In genomic region chr1:70090875-70091274, GRCh38 we compare ENCODE assay signal across 18 cellular contexts.
DNase-seq lines count a peak whose midpoint lies in the region; TF ChIP-seq lines count a peak whose summit lies in the region.
"Had no signal": no experiment of that assay in that cellular context is flagged by ENCODE, and none has a peak within 500 bp of the region (broad histone marks: within the 10 kb centered on the region; RNA-seq: fewer than 3 reads in every experiment).

No MANE protein-coding gene starts in this region.

- CTCF ChIA-PET in mammary epithelial cell (lab: Charles Lee; ENCODE audit: low non-redundant PET) = no interaction called here

- in situ Hi-C loops in mammary epithelial cell (cut with MboI; ENCODE audit: low sequenced_read_pairs in 2 of 2) = no loop called here

- H2AFZ ChIP-seq in mammary epithelial cell (ENCODE audit: low read depth, low read length) = peak overlapping the region; percentile 69

- no peaks in the 10 kb centered on the region for H4K20me1 ChIP-seq in mammary epithelial cell (ENCODE audit: insufficient read depth, low read length)

- H3K4me2 ChIP-seq in mammary epithelial cell (ENCODE audit: insufficient read depth, low read depth, low read length) = peak overlapping the region; percentile 35

- H3K4me3 ChIP-seq in MG63 (no peak overlapping the region), mammary epithelial cell (replicated peaks in 1 of 3; ENCODE audit: insufficient read depth in 1 of 3, low read depth in 2 of 3, low read length in 3 of 3) (no peak overlapping the region)
- H3K4me3 ChIP-seq: GM12878, tibial nerve had no signal

- H3K4me1 ChIP-seq in mammary epithelial cell (ENCODE audit: insufficient read depth, low read length) = peaks cover 5% of the 10 kb centered on the region
- H3K4me1 ChIP-seq: tibial nerve had no signal

- no peaks in the 10 kb centered on the region for H3K27me3 ChIP-seq in MG63
- H3K27me3 ChIP-seq in mammary epithelial cell (ENCODE audit: insufficient read depth, low read length) = no peaks in the 10 kb centered on the region
- H3K27me3 ChIP-seq: tibial nerve had no signal

- TF ChIP-seq CTCF in mammary epithelial cell (conservative IDR thresholded peaks at IDR 0.05 in 1 of 2, IDR thresholded peaks at IDR 0.05 in 1 of 2; ENCODE audit: extremely low read depth in 1 of 2, insufficient read depth in 1 of 2, low read depth in 1 of 2, low read length in 2 of 2) = no peak

- H3K36me3 ChIP-seq in MG63 (no peaks in the 10 kb centered on the region), mammary epithelial cell (ENCODE audit: insufficient read depth, low read length) (no peaks in the 10 kb centered on the region)
- H3K36me3 ChIP-seq: tibial nerve had no signal

- no TSS peak for BruUV-seq in mammary epithelial cell (replicated peaks; lab: Mats Ljungman, UMichigan)

- no peak overlapping the region for H3K27ac ChIP-seq in mammary epithelial cell (ENCODE audit: insufficient read depth, low read depth, low read length)
- H3K27ac ChIP-seq: tibial nerve had no signal

- DNase-seq in AG20443 (ENCODE audit: low spot score) (peak; percentile 43), MG63 (peak; percentile 26), mammary epithelial cell (peak; percentile 68), kidney glomerular epithelial cell (lab: John Stamatoyannopoulos, UW) (peak; percentile 3), NCI-H1694 treated with DMSO at 0.1 percent for 48 hours (lab: John Stamatoyannopoulos, UW) (no peak), LoVo (ENCODE audit: low spot score) (no peak)
- no peak for DNase-seq in stimulated activated CD4-positive, alpha-beta T cell treated with anti-CD3 and anti-CD28 coated beads, Interleukin-15, amount 100 ng/mL, for 24 hours
- no peak for DNase-seq in NK-92 treated with Interleukin-12 subunit alpha and Interleukin-12 subunit beta, amount 100 ng/mL, for 24 hours (lab: John Stamatoyannopoulos, UW)
- DNase-seq: activated CD4-positive, alpha-beta memory T cell treated with anti-CD3 and anti-CD28 coated beads, Interleukin-2, amount 10 ng/mL, durations not matched to agents 7 days and 5 days; activated effector memory CD4-positive, alpha-beta T cell treated with anti-CD3 and anti-CD28 coated beads, Interleukin-2, amount 50 U/mL, for 16 hours; AML-193; midbrain; NCI-H1417; NCI-H524 treated with DMSO at 0.1 percent for 48 hours; stimulated activated CD8-positive, alpha-beta memory T cell treated with anti-CD3 and anti-CD28 coated beads, Interleukin-4, amount 100 ng/mL, for 48 hours; T-helper 9 cell had no signal

- H3K9ac ChIP-seq in mammary epithelial cell (ENCODE audit: insufficient read depth, low read length) = no peak overlapping the region

- intact Hi-C loops in mammary epithelial cell (cut with micrococcal nuclease) = loop anchor here (1.0 kb wide), 1 partner anchor 419 kb away; no protein-coding TSS in a partner anchor

- 54% methylated on average over 2 of the region's 2 CpGs for WGBS in mammary epithelial cell (ENCODE audit: low coverage, missing lambda C conversion rate)

- dilution Hi-C loops in mammary epithelial cell (cut with HindIII; ENCODE audit: low sequenced_read_pairs) = no loop called here

- H3K79me2 ChIP-seq in mammary epithelial cell (ENCODE audit: insufficient read depth, low read length) = no peaks in the 10 kb centered on the region

- H3K9me3 ChIP-seq in MG63 = no peaks in the 10 kb centered on the region
- H3K9me3 ChIP-seq in mammary epithelial cell (replicated peaks; ENCODE audit: insufficient read depth, low read length) = no peaks in the 10 kb centered on the region
- H3K9me3 ChIP-seq: tibial nerve had no signal

Comparison
In these comparisons a context has a peak if more than half of its experiments do, and no peak if none do; other contexts are left out.
1. DNase-seq: peak in AG20443 (single experiment), MG63 (single experiment), mammary epithelial cell (single experiment) and kidney glomerular epithelial cell (single experiment); none in stimulated activated CD4-positive, alpha-beta T cell treated with anti-CD3 and anti-CD28 coated beads, Interleukin-15, amount 100 ng/mL, for 24 hours (single experiment), NCI-H1694 treated with DMSO at 0.1 percent for 48 hours (single experiment), NK-92 treated with Interleukin-12 subunit alpha and Interleukin-12 subunit beta, amount 100 ng/mL, for 24 hours (single experiment) and LoVo (single experiment).